Comparison of ENCODE assay signal across 8 cellular contexts in genomic region chr19:17829855-17830566, GRCh38. TPM values are rescaled to one million over a fixed set of nuclear protein-coding genes. Genes with fewer than 3 reads are reported as not detected.
A peak's percentile ranks its signal among the peaks of the same experiment; 100 is the strongest.
DNase-seq lines count a peak whose midpoint lies in the region; ATAC-seq, FAIRE-seq and TF ChIP-seq lines count a peak whose summit lies in the region.

No MANE protein-coding gene starts in this region.

- H3K4me1 Mint-ChIP-seq in central memory CD8-positive, alpha-beta T cell = peaks cover 12% of the 10 kb centered on the region
- peaks cover 0 to 15% of the 10 kb centered on the region in 2 donors for H3K4me1 Mint-ChIP-seq in natural killer cell
- peaks cover 3% of the 10 kb centered on the region for H3K4me1 Mint-ChIP-seq in activated T-helper 1 cell treated with anti-CD3 and anti-CD28 coated beads, Interleukin-12 subunit alpha, Interleukin-12 subunit beta, Interleukin-2, Interleukin-4 antibody, amounts not matched to agents 30 ng/mL and 10 ng/mL and 1 ng/mL, durations not matched to agents 14 hours and 24 hours and 36 hours (ENCODE audit: low read depth)

- no peak overlapping the region for H3K4me3 Mint-ChIP-seq in central memory CD8-positive, alpha-beta T cell
- H3K4me3 Mint-ChIP-seq in natural killer cell = no peak overlapping the region
- H3K4me3 Mint-ChIP-seq in activated T-helper 1 cell treated with anti-CD3 and anti-CD28 coated beads, Interleukin-12 subunit alpha, Interleukin-12 subunit beta, Interleukin-2, Interleukin-4 antibody, amounts not matched to agents 30 ng/mL and 10 ng/mL and 1 ng/mL, durations not matched to agents 14 hours and 24 hours and 36 hours = no peak overlapping the region

- intact Hi-C loops in natural killer cell (cut with micrococcal nuclease) = no loop called here
- intact Hi-C loops in gastrocnemius medialis (cut with DNase I; ENCODE audit: low total_unique reads) = no loop called here
- intact Hi-C loops in activated T-helper 1 cell treated with anti-CD3 and anti-CD28 coated beads, Interleukin-12 subunit alpha, Interleukin-12 subunit beta, Interleukin-2, Interleukin-4 antibody, amounts not matched to agents 30 ng/mL and 10 ng/mL and 1 ng/mL, durations not matched to agents 14 hours and 24 hours and 36 hours (cut with micrococcal nuclease) = loop anchor here (1.0 to 2.0 kb wide), 3 partner anchors 17 to 44 kb away; partner anchors contain the start of gene JAK3

- no peaks in the 10 kb centered on the region for H3K27me3 Mint-ChIP-seq in central memory CD8-positive, alpha-beta T cell
- H3K27me3 Mint-ChIP-seq in natural killer cell (ENCODE audit: low read depth in 2 of 2) = no peaks in the 10 kb centered on the region
- no peaks in the 10 kb centered on the region for H3K27me3 Mint-ChIP-seq in activated T-helper 1 cell treated with anti-CD3 and anti-CD28 coated beads, Interleukin-12 subunit alpha, Interleukin-12 subunit beta, Interleukin-2, Interleukin-4 antibody, amounts not matched to agents 30 ng/mL and 10 ng/mL and 1 ng/mL, durations not matched to agents 14 hours and 24 hours and 36 hours (ENCODE audit: insufficient read depth)

- H3K4me1 ChIP-seq in gastrocnemius medialis = no peaks in the 10 kb centered on the region

- H3K27ac ChIP-seq in gastrocnemius medialis = no peak overlapping the region

- H3K9me3 ChIP-seq in gastrocnemius medialis = no peaks in the 10 kb centered on the region

- TF ChIP-seq CTCF in D721Med (IDR thresholded peaks at IDR 0.05; ENCODE audit: insufficient read depth, missing control alignments) = no peak
- TF ChIP-seq CTCF in natural killer cell (IDR thresholded peaks at IDR 0.05) = no peak
- no peak for TF ChIP-seq CTCF in gastrocnemius medialis (IDR thresholded peaks at IDR 0.05 in 4 of 5, conservative IDR thresholded peaks at IDR 0.05 in 1 of 5)

- no peak overlapping the region for H3K4me3 ChIP-seq in gastrocnemius medialis

- no peak for FAIRE-seq in D721Med (lab: Jason Lieb, UNC)

- H3K27me3 ChIP-seq in gastrocnemius medialis = peaks cover 39 to 60% (median 56%) of the 10 kb centered on the region in 3 donors

- in situ Hi-C loops in gastrocnemius medialis (cut with MboI; ENCODE audit: low sequenced_read_pairs in 4 of 4) = no loop called here

- no peak for ATAC-seq in central memory CD8-positive, alpha-beta T cell (replicated peaks; ENCODE audit: extremely low read depth, poor library complexity, severe bottlenecking)
- ATAC-seq in natural killer cell (no peak), gastrocnemius medialis (no peak)

- no peaks in the 10 kb centered on the region for H3K9me3 Mint-ChIP-seq in central memory CD8-positive, alpha-beta T cell
- no peaks in the 10 kb centered on the region for H3K9me3 Mint-ChIP-seq in natural killer cell
- H3K9me3 Mint-ChIP-seq in activated T-helper 1 cell treated with anti-CD3 and anti-CD28 coated beads, Interleukin-12 subunit alpha, Interleukin-12 subunit beta, Interleukin-2, Interleukin-4 antibody, amounts not matched to agents 30 ng/mL and 10 ng/mL and 1 ng/mL, durations not matched to agents 14 hours and 24 hours and 36 hours = no peaks in the 10 kb centered on the region

- H3K27ac Mint-ChIP-seq in central memory CD8-positive, alpha-beta T cell (ENCODE audit: low read depth) = peak overlapping the region; percentile 62
- H3K27ac Mint-ChIP-seq in natural killer cell = peak overlapping the region in 1 of 2 donors; percentile 44
- no peak overlapping the region for H3K27ac Mint-ChIP-seq in activated T-helper 1 cell treated with anti-CD3 and anti-CD28 coated beads, Interleukin-12 subunit alpha, Interleukin-12 subunit beta, Interleukin-2, Interleukin-4 antibody, amounts not matched to agents 30 ng/mL and 10 ng/mL and 1 ng/mL, durations not matched to agents 14 hours and 24 hours and 36 hours

- no peaks in the 10 kb centered on the region for H3K36me3 ChIP-seq in gastrocnemius medialis

- TF ChIP-seq POLR2A in gastrocnemius medialis (IDR thresholded peaks at IDR 0.05) = no peak

- peaks cover 40% of the 10 kb centered on the region for H3K36me3 Mint-ChIP-seq in central memory CD8-positive, alpha-beta T cell (ENCODE audit: insufficient read depth)
- H3K36me3 Mint-ChIP-seq in natural killer cell = no peaks in the 10 kb centered on the region
- H3K36me3 Mint-ChIP-seq in activated T-helper 1 cell treated with anti-CD3 and anti-CD28 coated beads, Interleukin-12 subunit alpha, Interleukin-12 subunit beta, Interleukin-2, Interleukin-4 antibody, amounts not matched to agents 30 ng/mL and 10 ng/mL and 1 ng/mL, durations not matched to agents 14 hours and 24 hours and 36 hours (ENCODE audit: low read depth) = peaks cover 45% of the 10 kb centered on the region

- DNase-seq in D721Med (ENCODE audit: insufficient read length, low spot score) (peak; percentile 91), NCI-H1694 (lab: John Stamatoyannopoulos, UW) (peak; percentile 37), mucosa of gallbladder (ENCODE audit: low spot score) (peak; percentile 44), natural killer cell (no peak), gastrocnemius medialis (no peak)
- DNase-seq in central memory CD8-positive, alpha-beta T cell (ENCODE audit: low spot score in 2 of 2) = no peak
- no peak for DNase-seq in activated T-cell treated with anti-CD3 and anti-CD28 coated beads, Interleukin-2, amount 50 U/mL, for 48 hours
- no peak for DNase-seq in activated T-helper 1 cell treated with anti-CD3 and anti-CD28 coated beads, Interleukin-12 subunit alpha, Interleukin-12 subunit beta, Interleukin-2, Interleukin-4 antibody, amounts not matched to agents 30 ng/mL and 10 ng/mL and 1 ng/mL, durations not matched to agents 14 hours and 24 hours and 36 hours (ENCODE audit: low spot score)

RNA-seq across cellular contexts. Expression of gene INSL3, which starts 8.7 kb away (rescaled TPM):
- total RNA-seq in mucosa of gallbladder (not detected), natural killer cell (1 to 10 TPM; 1.5 to 2.9 (median 1.7) TPM), gastrocnemius medialis (not detected)
- total RNA-seq in activated T-helper 1 cell treated with anti-CD3 and anti-CD28 coated beads, Interleukin-12 subunit alpha, Interleukin-12 subunit beta, Interleukin-2, Interleukin-4 antibody, amounts not matched to agents 30 ng/mL and 10 ng/mL and 1 ng/mL, durations not matched to agents 14 hours and 24 hours and 36 hours = 8.7 and 9.3 TPM in 2 replicates

RNA-seq across cellular contexts. Expression of gene JAK3, which starts 17.8 kb away (rescaled TPM):
- total RNA-seq in mucosa of gallbladder (13.4 TPM), natural killer cell (100 to 1,000 TPM in 1 of 3 donors, 10 to 100 TPM in 2; 72.1 to 105 (median 96.1) TPM), gastrocnemius medialis (1 to 10 TPM in 2 of 4 donors, under 1 TPM in 2; 0.55 to 1.6 (median 1.2) TPM)
- 222 and 227 TPM in 2 replicates for total RNA-seq in activated T-helper 1 cell treated with anti-CD3 and anti-CD28 coated beads, Interleukin-12 subunit alpha, Interleukin-12 subunit beta, Interleukin-2, Interleukin-4 antibody, amounts not matched to agents 30 ng/mL and 10 ng/mL and 1 ng/mL, durations not matched to agents 14 hours and 24 hours and 36 hours

RNA-seq across cellular contexts. Expression of gene RPL18A, which starts 29.7 kb away (rescaled TPM):
- total RNA-seq in mucosa of gallbladder (1,253 TPM), natural killer cell (1,000 to 10,000 TPM; 1,015 to 1,285 (median 1,208) TPM), gastrocnemius medialis (1,000 to 10,000 TPM; 1,094 to 1,320 (median 1,226) TPM)
- total RNA-seq in activated T-helper 1 cell treated with anti-CD3 and anti-CD28 coated beads, Interleukin-12 subunit alpha, Interleukin-12 subunit beta, Interleukin-2, Interleukin-4 antibody, amounts not matched to agents 30 ng/mL and 10 ng/mL and 1 ng/mL, durations not matched to agents 14 hours and 24 hours and 36 hours = 2,494 and 2,556 TPM in 2 replicates

RNA-seq across cellular contexts. Expression of gene B3GNT3, which starts 35.1 kb away (rescaled TPM):
- total RNA-seq in mucosa of gallbladder = 243 TPM
- not detected for total RNA-seq in natural killer cell
- total RNA-seq in gastrocnemius medialis = under 1 TPM in 2 of 4 donors, not detected in 2; 0.13 to 0.39 TPM
- total RNA-seq in activated T-helper 1 cell treated with anti-CD3 and anti-CD28 coated beads, Interleukin-12 subunit alpha, Interleukin-12 subunit beta, Interleukin-2, Interleukin-4 antibody, amounts not matched to agents 30 ng/mL and 10 ng/mL and 1 ng/mL, durations not matched to agents 14 hours and 24 hours and 36 hours = not detected in 2 replicates

RNA-seq across cellular contexts. Expression of gene SLC5A5, which starts 41.7 kb away (rescaled TPM):
- total RNA-seq in mucosa of gallbladder = not detected
- under 1 TPM; 0.25 to 0.43 (median 0.26) TPM for total RNA-seq in natural killer cell
- not detected for total RNA-seq in gastrocnemius medialis
- total RNA-seq in activated T-helper 1 cell treated with anti-CD3 and anti-CD28 coated beads, Interleukin-12 subunit alpha, Interleukin-12 subunit beta, Interleukin-2, Interleukin-4 antibody, amounts not matched to agents 30 ng/mL and 10 ng/mL and 1 ng/mL, durations not matched to agents 14 hours and 24 hours and 36 hours = 1.1 TPM in 2 replicates

Comparison
In these comparisons a context has a peak if more than half of its experiments do, and no peak if none do; other contexts are left out.
1. DNase-seq: peak in D721Med (single experiment), NCI-H1694 (single experiment) and mucosa of gallbladder (single experiment); none in central memory CD8-positive, alpha-beta T cell (0 of 2), natural killer cell (single experiment), activated T-cell treated with anti-CD3 and anti-CD28 coated beads, Interleukin-2, amount 50 U/mL, for 48 hours (0 of 2), gastrocnemius medialis (0 of 2) and activated T-helper 1 cell treated with anti-CD3 and anti-CD28 coated beads, Interleukin-12 subunit alpha, Interleukin-12 subunit beta, Interleukin-2, Interleukin-4 antibody, amounts not matched to agents 30 ng/mL and 10 ng/mL and 1 ng/mL, durations not matched to agents 14 hours and 24 hours and 36 hours (single experiment).